Comparison of ENCODE assay signal across 1 cellular context in genomic region chr21:41559658-41560599, GRCh38.
TF ChIP-seq lines count a peak whose summit lies in the region.

No MANE protein-coding gene starts in this region.

TF ChIP-seq in SK-N-SH, 30 proteins besides CTCF, POLR2A, EP300 and RAD21 (continued from another document):
- TF ChIP-seq MAX (IDR thresholded peaks at IDR 0.05; ENCODE audit: low read depth) (no peak), JUND (IDR thresholded peaks at IDR 0.05) (no peak), RXRA (IDR thresholded peaks at IDR 0.05; ENCODE audit: borderline replicate concordance, low read depth) (no peak), FOXM1 (IDR thresholded peaks at IDR 0.05; ENCODE audit: low read depth) (no peak)
